ENCODE assay signal across 28 cellular contexts in genomic region chr17:71978435-71978834, GRCh38.
"Had no signal": no experiment of that assay in that cellular context is flagged by ENCODE, and none has a peak within 500 bp of the region (broad histone marks: within the 10 kb centered on the region; RNA-seq: fewer than 3 reads in every experiment).

No MANE protein-coding gene starts in this region.

- ATAC-seq: activated naive CD4-positive, alpha-beta T cell treated with anti-CD3 and anti-CD28 coated beads, Interleukin-2, amount 50 U/mL, for 72 hours; activated T-cell treated with anti-CD3 and anti-CD28 coated beads, Interleukin-2, amount 50 U/mL, for 72 hours; naive thymus-derived CD8-positive, alpha-beta T cell; psoas muscle; stimulated activated memory B cell treated with anti-CD40 and anti-IgM and Interleukin-4, amounts not matched to agents 10 μg/mL and 1 μg/mL and 100 μg/mL, for 72 hours; stimulated activated naive CD8-positive, alpha-beta T cell treated with anti-CD3 and anti-CD28 coated beads, Interleukin-15, amount 100 ng/mL, for 72 hours had no signal

- H3K79me2 ChIP-seq: parathyroid adenoma had no signal

- H3K4me1 ChIP-seq: colonic mucosa, parathyroid adenoma, upper lobe of left lung had no signal

- H3K27me3 ChIP-seq: colonic mucosa, sigmoid colon, upper lobe of left lung had no signal

- H3K9ac ChIP-seq: parathyroid adenoma had no signal

- H3K4me3 ChIP-seq: colonic mucosa, psoas muscle, sigmoid colon, smooth muscle cell, upper lobe of left lung had no signal

- H3K27ac ChIP-seq: colonic mucosa, parathyroid adenoma, psoas muscle, sigmoid colon, upper lobe of left lung, VCaP had no signal

- H2AFZ ChIP-seq: parathyroid adenoma had no signal

- H3K4me2 ChIP-seq: smooth muscle cell had no signal

- DNase-seq: activated CD4-positive, alpha-beta T cell treated with anti-CD3 and anti-CD28 coated beads for 4 hours; activated CD4-positive, alpha-beta T cell treated with anti-CD3 and anti-CD28 coated beads, Interleukin-2, amount 50 U/mL, for 4 hours; activated naive CD4-positive, alpha-beta T cell; activated T-cell treated with anti-CD3 and anti-CD28 coated beads for 4 hours; activated T-cell treated with anti-CD3 and anti-CD28 coated beads, Interleukin-2, amount 50 U/mL, for 72 hours; colonic mucosa; effector CD8-positive, alpha-beta T cell; erythroblast; head of caudate nucleus; hippocampal formation; kidney; midbrain; naive thymus-derived CD8-positive, alpha-beta T cell; occipital lobe; psoas muscle; sigmoid colon; stimulated activated CD4-positive, alpha-beta T cell treated with anti-CD3 and anti-CD28 coated beads, Interleukin-1b, Interleukin-23, amount 100 ng/mL, for 48 hours; stimulated activated CD4-positive, alpha-beta T cell treated with anti-CD3 and anti-CD28 coated beads, Interleukin-4, amount 100 ng/mL, for 4 hours; stimulated activated CD8-positive, alpha-beta memory T cell treated with anti-CD3 and anti-CD28 coated beads, Interleukin-4, amount 100 ng/mL, for 48 hours; stimulated activated naive CD8-positive, alpha-beta T cell treated with anti-CD3 and anti-CD28 coated beads, Interleukin-15, amount 100 ng/mL, for 72 hours; substantia nigra; T-helper 9 cell; upper lobe of left lung had no signal

- H3K9me3 ChIP-seq: colonic mucosa, psoas muscle, sigmoid colon, upper lobe of left lung had no signal

- H3K36me3 ChIP-seq: colonic mucosa, sigmoid colon, upper lobe of left lung had no signal
